Comparison of ENCODE assay signal across 7 cellular contexts in genomic region chr1:224308064-224308463, GRCh38.
"Had no signal": no experiment of that assay in that cellular context is flagged by ENCODE, and none has a peak within 500 bp of the region (broad histone marks: within the 10 kb centered on the region; RNA-seq: fewer than 3 reads in every experiment).

No MANE protein-coding gene starts in this region.

- H2AFZ ChIP-seq: GM23338 had no signal

- H3K27ac ChIP-seq: HL-60 had no signal

- H3K4me2 ChIP-seq: GM23338 had no signal

- DNase-seq: H9, HCEC 1CT, KG1 had no signal

- FAIRE-seq: H1, H54 had no signal

- ATAC-seq: GM23338 had no signal

- H3K4me3 ChIP-seq: GM23338 had no signal
